In genomic region chr14:19434891-19435290, GRCh38 we compare ENCODE assay signal across 11 cellular contexts. TPM values are rescaled to one million over a fixed set of nuclear protein-coding genes. Genes with fewer than 3 reads are reported as not detected.
DNase-seq lines count a peak whose midpoint lies in the region; ATAC-seq and TF ChIP-seq lines count a peak whose summit lies in the region.
"Not testable (repeated sequence)": the region's sequence is repeated elsewhere in the genome, so short reads cannot be mapped to it uniquely, and the experiment has no call there.
"Had no signal": no experiment of that assay in that cellular context is flagged by ENCODE, and none has a peak within 500 bp of the region (broad histone marks: within the 10 kb centered on the region; RNA-seq: fewer than 3 reads in every experiment).

No MANE protein-coding gene starts in this region.

- H3K36me3 ChIP-seq in left ventricle myocardium inferior, upper lobe of right lung: not testable (repeated sequence)

- DNase-seq in chondrocyte (ENCODE audit: low spot score) (peak; percentile 50), left ventricle myocardium inferior (peak; percentile 7), mesenteric fat pad (ENCODE audit: low spot score) (peak; percentile 60), osteocyte (ENCODE audit: extremely low spot score, unreplicated experiment) (peak; percentile 82), upper lobe of right lung (peak; percentile 35)
- not testable (repeated sequence) for DNase-seq in stimulated activated naive CD8-positive, alpha-beta T cell treated with anti-CD3 and anti-CD28 coated beads, Interleukin-15, amount 100 ng/mL, for 72 hours

- H3K4me1 Mint-ChIP-seq in chondrocyte (ENCODE audit: low read depth); osteocyte (ENCODE audit: unreplicated experiment); stimulated activated naive CD8-positive, alpha-beta T cell treated with anti-CD3 and anti-CD28 coated beads, Interleukin-15, amount 100 ng/mL, for 72 hours: not testable (repeated sequence)

- not testable (repeated sequence) for H3K36me3 Mint-ChIP-seq in chondrocyte (ENCODE audit: low read depth); osteocyte (ENCODE audit: unreplicated experiment)

- H3K27me3 Mint-ChIP-seq in chondrocyte (ENCODE audit: low read depth); osteocyte (ENCODE audit: unreplicated experiment); stimulated activated naive CD8-positive, alpha-beta T cell treated with anti-CD3 and anti-CD28 coated beads, Interleukin-15, amount 100 ng/mL, for 72 hours: not testable (repeated sequence)

- H3K27ac ChIP-seq in left ventricle myocardium inferior (replicated peaks); upper lobe of right lung: not testable (repeated sequence)

- not testable (repeated sequence) for H3K4me3 ChIP-seq in left ventricle myocardium inferior, upper lobe of right lung

- not testable (repeated sequence) for H3K27ac Mint-ChIP-seq in chondrocyte (ENCODE audit: unreplicated experiment); osteocyte (ENCODE audit: unreplicated experiment); stimulated activated naive CD8-positive, alpha-beta T cell treated with anti-CD3 and anti-CD28 coated beads, Interleukin-15, amount 100 ng/mL, for 72 hours

- H3K4me3 Mint-ChIP-seq in chondrocyte (ENCODE audit: unreplicated experiment); osteocyte (ENCODE audit: unreplicated experiment); stimulated activated naive CD8-positive, alpha-beta T cell treated with anti-CD3 and anti-CD28 coated beads, Interleukin-15, amount 100 ng/mL, for 72 hours: not testable (repeated sequence)

- H3K9me3 ChIP-seq in left ventricle myocardium inferior (replicated peaks); upper lobe of right lung: not testable (repeated sequence)

- peak; percentile 51 for ATAC-seq in stimulated activated naive CD8-positive, alpha-beta T cell treated with anti-CD3 and anti-CD28 coated beads, Interleukin-15, amount 100 ng/mL, for 72 hours
- ATAC-seq in upper lobe of right lung, result not testable (repeated sequence)

- not testable (repeated sequence) for H3K9me3 Mint-ChIP-seq in chondrocyte (ENCODE audit: low read depth); osteocyte (ENCODE audit: unreplicated experiment); stimulated activated naive CD8-positive, alpha-beta T cell treated with anti-CD3 and anti-CD28 coated beads, Interleukin-15, amount 100 ng/mL, for 72 hours

- intact Hi-C loops in left ventricle myocardium inferior (cut with micrococcal nuclease); upper lobe of right lung (cut with DNase I): not testable (repeated sequence)

- not testable (repeated sequence) for H3K27me3 ChIP-seq in left ventricle myocardium inferior (ENCODE audit: low read depth); upper lobe of right lung

- TF ChIP-seq CTCF in chondrocyte (IDR thresholded peaks at IDR 0.05); left ventricle myocardium inferior (IDR thresholded peaks at IDR 0.05; ENCODE audit: borderline replicate concordance); osteocyte (IDR thresholded peaks at IDR 0.05); upper lobe of right lung (IDR thresholded peaks at IDR 0.05): not testable (repeated sequence)

- not testable (repeated sequence) for H3K4me1 ChIP-seq in left ventricle myocardium inferior, upper lobe of right lung

RNA-seq across cellular contexts. Expression of gene POTEG, which starts 0.8 kb away (rescaled TPM):
- total RNA-seq in chondrocyte, result not detected in 3 replicates
- not detected for total RNA-seq in left ventricle myocardium inferior
- total RNA-seq in mesenteric fat pad, result not detected
- not detected in 2 replicates for total RNA-seq in osteocyte
- total RNA-seq in upper lobe of right lung, result not detected
- total RNA-seq: A673; CD4-positive, alpha-beta memory T cell; CD4-positive, CD25-positive, alpha-beta regulatory T cell; CD8-positive, alpha-beta memory T cell; G401 had no signal
